ENCODE assay signal across 8 cellular contexts in the genomic region with DNA sequence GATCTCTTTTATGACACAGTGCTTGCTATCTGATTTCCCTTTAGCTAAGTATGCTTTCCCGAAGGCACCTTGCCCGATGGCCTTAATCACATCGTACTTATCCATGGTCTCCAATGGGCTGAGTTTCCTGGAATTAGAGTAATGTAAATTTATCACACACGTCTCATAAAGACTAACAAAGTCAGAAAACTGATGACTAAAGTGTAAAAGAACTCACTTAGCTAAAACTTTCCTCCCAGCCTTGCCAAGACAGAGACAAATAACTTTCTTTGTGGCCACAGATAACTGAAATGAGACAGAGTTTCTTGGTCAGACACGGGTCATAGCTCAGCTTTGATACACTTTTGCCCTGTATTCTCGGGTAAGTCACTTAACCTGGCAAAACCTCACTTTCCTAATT. TPM values are rescaled to one million over a fixed set of nuclear protein-coding genes. Genes with fewer than 3 reads are reported as not detected.
A peak's percentile ranks its signal among the peaks of the same experiment; 100 is the strongest.
DNase-seq lines count a peak whose midpoint lies in the region; ATAC-seq and TF ChIP-seq lines count a peak whose summit lies in the region.

No MANE protein-coding gene starts in this region.

- 10% methylated on average over 6 of the region's 6 CpGs for WGBS in smooth muscle cell (ENCODE audit: low lambda C conversion rate)

- H3K79me2 ChIP-seq in smooth muscle cell (ENCODE audit: low read depth) = no peaks in the 10 kb centered on the region

- H3K36me3 ChIP-seq in brain microvascular endothelial cell (replicated peaks) (no peaks in the 10 kb centered on the region), smooth muscle cell (ENCODE audit: low read depth) (peaks cover 4% of the 10 kb centered on the region)

- intact Hi-C loops in activated CD4-positive, alpha-beta T cell treated with anti-CD3 and anti-CD28 coated beads for 36 hours (cut with DNase I, micrococcal nuclease) = loop anchor here (1.0 to 5.0 kb wide), 9 partner anchors 56 to 1000 kb away; a partner anchor contains a TSS

- H3K4me1 ChIP-seq in smooth muscle cell (ENCODE audit: low read depth) = no peaks in the 10 kb centered on the region

- H2AFZ ChIP-seq in smooth muscle cell (ENCODE audit: low read depth) = no peak overlapping the region

- CTCF ChIA-PET in activated CD4-positive, alpha-beta T cell treated with anti-CD3 and anti-CD28 coated beads for 36 hours (lab: Charles Lee) = interaction anchor here (0.6 to 2.7 kb wide), 38 partner anchors 8 to 1001 kb away, joined by 3 to 21 read pairs (median 4); no protein-coding TSS in a partner anchor

- H3K27ac Mint-ChIP-seq in activated CD4-positive, alpha-beta T cell treated with anti-CD3 and anti-CD28 coated beads for 36 hours = no peak overlapping the region

- no peak for DNase-seq in activated CD4-positive, alpha-beta T cell treated with anti-CD3 and anti-CD28 coated beads for 36 hours
- no peak for DNase-seq in activated CD4-positive, alpha-beta T cell treated with anti-CD3 and anti-CD28 coated beads for 4 hours
- DNase-seq in brain microvascular endothelial cell (peak; percentile 25), smooth muscle cell (lab: John Stamatoyannopoulos, UW; ENCODE audit: unreplicated experiment) (no peak), putamen (ENCODE audit: low spot score) (no peak), NCI-H1048 (lab: John Stamatoyannopoulos, UW) (no peak)
- no peak for DNase-seq in stimulated activated naive CD4-positive, alpha-beta T cell treated with Interleukin-2 at 50 U/mL for 16 hours (lab: John Stamatoyannopoulos, UW)

- H3K36me3 Mint-ChIP-seq in activated CD4-positive, alpha-beta T cell treated with anti-CD3 and anti-CD28 coated beads for 36 hours (ENCODE audit: low read depth) = peaks cover 13% of the 10 kb centered on the region

- no peaks in the 10 kb centered on the region for H3K9me3 ChIP-seq in smooth muscle cell (replicated peaks; ENCODE audit: low read depth)

- TF ChIP-seq CTCF in brain microvascular endothelial cell (IDR thresholded peaks at IDR 0.05; ENCODE audit: low read depth, low read length, missing control alignments) (no peak), smooth muscle cell (IDR thresholded peaks at IDR 0.05; ENCODE audit: borderline replicate concordance, insufficient read depth, poor library complexity, severe bottlenecking) (no peak)

- H3K9ac ChIP-seq in smooth muscle cell (ENCODE audit: low read depth) = no peak overlapping the region

- H3K4me2 ChIP-seq in smooth muscle cell = peak overlapping the region; percentile 99

- no peaks in the 10 kb centered on the region for H4K20me1 ChIP-seq in smooth muscle cell (ENCODE audit: low read depth)

- H3K9me3 Mint-ChIP-seq in activated CD4-positive, alpha-beta T cell treated with anti-CD3 and anti-CD28 coated beads for 36 hours (ENCODE audit: low read depth) = no peaks in the 10 kb centered on the region

- H3K27me3 Mint-ChIP-seq in activated CD4-positive, alpha-beta T cell treated with anti-CD3 and anti-CD28 coated beads for 36 hours = peaks cover 6% of the 10 kb centered on the region

- no peaks in the 10 kb centered on the region for H3F3A ChIP-seq in smooth muscle cell (ENCODE audit: low read depth)

- POLR2A ChIA-PET in activated CD4-positive, alpha-beta T cell treated with anti-CD3 and anti-CD28 coated beads for 36 hours (lab: Charles Lee) = no interaction called here

- H3K4me3 ChIP-seq in brain microvascular endothelial cell (ENCODE audit: low read depth, low read length) = no peak overlapping the region
- H3K4me3 ChIP-seq in smooth muscle cell = peak overlapping the region; percentile 84

- H3K4me1 Mint-ChIP-seq in activated CD4-positive, alpha-beta T cell treated with anti-CD3 and anti-CD28 coated beads for 36 hours = peaks cover 21% of the 10 kb centered on the region

- H3K4me3 Mint-ChIP-seq in activated CD4-positive, alpha-beta T cell treated with anti-CD3 and anti-CD28 coated beads for 36 hours = no peak overlapping the region

- peak; percentile 59 for ATAC-seq in activated CD4-positive, alpha-beta T cell treated with anti-CD3 and anti-CD28 coated beads for 36 hours
- ATAC-seq in HG03354 (IDR thresholded peaks at IDR 0.05; ENCODE audit: poor library complexity, severe bottlenecking, unreplicated experiment) = peak; percentile 15

- H3K27me3 ChIP-seq in brain microvascular endothelial cell (replicated peaks) = no peaks in the 10 kb centered on the region
- no peaks in the 10 kb centered on the region for H3K27me3 ChIP-seq in smooth muscle cell (ENCODE audit: low read depth)

- no peak overlapping the region for H3K27ac ChIP-seq in brain microvascular endothelial cell
- peak overlapping the region; percentile 0 for H3K27ac ChIP-seq in smooth muscle cell (ENCODE audit: low read depth)

- in situ Hi-C loops in brain microvascular endothelial cell (cut with HindIII; ENCODE audit: low pct_ligation_motif_present, low sequenced_read_pairs) = no loop called here

RNA-seq across cellular contexts. Expression of a gene that starts 1.5 kb away (rescaled TPM):
- total RNA-seq in activated CD4-positive, alpha-beta T cell treated with anti-CD3 and anti-CD28 coated beads for 36 hours = under 1 TPM; 0.16 to 0.44 TPM
- total RNA-seq in smooth muscle cell = 0.04 and 0.18 TPM in 2 replicates
- 0.29 and 0.43 TPM in 2 replicates for polyA plus RNA-seq in smooth muscle cell

RNA-seq across cellular contexts. Expression of a gene that starts 32.0 kb away (rescaled TPM):
- 10 to 100 TPM; 10.5 to 12.0 TPM for total RNA-seq in activated CD4-positive, alpha-beta T cell treated with anti-CD3 and anti-CD28 coated beads for 36 hours
- total RNA-seq in smooth muscle cell = 24.4 and 24.5 TPM in 2 replicates
- polyA plus RNA-seq in smooth muscle cell = 26.0 and 33.8 TPM in 2 replicates
